Comparison of ENCODE assay signal across 15 cellular contexts in the genomic region with DNA sequence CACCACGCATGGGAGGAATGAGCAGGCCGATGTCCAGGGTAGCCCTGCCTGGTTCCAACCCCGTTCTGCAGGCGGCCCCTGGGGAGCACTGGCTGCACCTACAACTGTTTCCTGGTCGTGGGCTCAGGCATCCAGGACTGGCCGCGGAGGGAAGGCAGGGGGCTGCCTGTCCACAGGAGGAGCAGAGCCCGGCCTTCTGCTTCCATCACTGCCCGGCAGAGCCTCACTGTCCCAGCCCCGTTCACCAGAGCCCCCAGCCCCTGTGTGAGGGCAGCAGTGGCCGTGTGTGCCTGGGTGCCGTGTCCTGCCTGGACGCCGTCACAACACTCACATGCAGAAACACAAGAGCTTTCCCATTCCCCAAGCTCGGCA. TPM values are rescaled to one million over a fixed set of nuclear protein-coding genes. Genes with fewer than 3 reads are reported as not detected.
"Had no signal": no experiment of that assay in that cellular context is flagged by ENCODE, and none has a peak within 500 bp of the region (broad histone marks: within the 10 kb centered on the region; RNA-seq: fewer than 3 reads in every experiment).

No MANE protein-coding gene starts in this region.

- H3K4me1 ChIP-seq: ascending aorta had no signal

- H3K9me3 ChIP-seq: ascending aorta, uterus had no signal

- H3K4me3 Mint-ChIP-seq: activated naive CD8-positive, alpha-beta T cell treated with anti-CD3 and anti-CD28 coated beads, Interleukin-2, amount 50 U/mL, for 24 hours; activated T-cell treated with anti-CD3 and anti-CD28 coated beads, Interleukin-2, amount 50 U/mL, for 4 hours; memory B cell; natural killer cell; stimulated activated naive CD8-positive, alpha-beta T cell treated with anti-CD3 and anti-CD28 coated beads, Interleukin-15, Interleukin-2, amounts not matched to agents 100 ng/mL and 50 ng/mL, for 24 hours had no signal

- FAIRE-seq: endothelial cell of umbilical vein had no signal

- H3K36me3 Mint-ChIP-seq: memory B cell, natural killer cell had no signal

- DNase-seq: activated gamma-delta T cell treated with Interleukin-2 at 50 U/mL for 16 hours; activated naive CD8-positive, alpha-beta T cell treated with anti-CD3 and anti-CD28 coated beads, Interleukin-2, amount 50 U/mL, for 24 hours; activated T-cell treated with anti-CD3 and anti-CD28 coated beads, Interleukin-2, amount 50 U/mL, for 4 hours; foreskin melanocyte; natural killer cell; nucleus accumbens; stimulated activated CD4-positive, alpha-beta T cell treated with anti-CD3 and anti-CD28 coated beads, Interleukin-15, amount 100 ng/mL, for 24 hours; stimulated activated CD4-positive, alpha-beta T cell treated with anti-CD3 and anti-CD28 coated beads, Interleukin-4, amount 100 ng/mL, for 24 hours; SW 1271; uterus had no signal

- H3K36me3 ChIP-seq: ascending aorta, uterus had no signal

- H3K4me3 ChIP-seq: ascending aorta, uterus had no signal

- H3K27ac Mint-ChIP-seq: activated naive CD8-positive, alpha-beta T cell treated with anti-CD3 and anti-CD28 coated beads, Interleukin-2, amount 50 U/mL, for 24 hours; memory B cell; natural killer cell; stimulated activated naive CD8-positive, alpha-beta T cell treated with anti-CD3 and anti-CD28 coated beads, Interleukin-15, Interleukin-2, amounts not matched to agents 100 ng/mL and 50 ng/mL, for 24 hours had no signal

- ATAC-seq: activated naive CD8-positive, alpha-beta T cell treated with anti-CD3 and anti-CD28 coated beads, Interleukin-2, amount 50 U/mL, for 24 hours; activated T-cell treated with anti-CD3 and anti-CD28 coated beads, Interleukin-2, amount 50 U/mL, for 4 hours; natural killer cell had no signal

- H3K27me3 ChIP-seq: ascending aorta, uterus had no signal

- H3K27ac ChIP-seq: ascending aorta, uterus had no signal

RNA-seq across cellular contexts. Expression of a gene that starts 56.2 kb away (rescaled TPM):
- total RNA-seq: activated T-cell treated with anti-CD3 and anti-CD28 coated beads, Interleukin-2, amount 50 U/mL, for 4 hours; ascending aorta; endothelial cell of umbilical vein; mucosa of gallbladder; natural killer cell had no signal
- polyA plus RNA-seq: endothelial cell of umbilical vein had no signal
